In genomic region chr16:88803264-88803987, GRCh38 we compare ENCODE assay signal across 8 cellular contexts. TPM values are rescaled to one million over a fixed set of nuclear protein-coding genes. Genes with fewer than 3 reads are reported as not detected.
DNase-seq lines count a peak whose midpoint lies in the region; ATAC-seq, FAIRE-seq and TF ChIP-seq lines count a peak whose summit lies in the region.

Gene CDT1, plus strand, starts transcription at chr16:88803789. Its CDS starts 43 bp downstream, at chr16:88803832.

- H4K20me1 ChIP-seq in HCT116 (ENCODE audit: insufficient read depth): peaks cover 12% of the 10 kb centered on the region; the same call in 1 of the 2 replicates
- peaks cover 16% of the 10 kb centered on the region for H4K20me1 ChIP-seq in astrocyte (ENCODE audit: insufficient read depth, low read length)
- no peaks in the 10 kb centered on the region for H4K20me1 ChIP-seq in hepatocyte (ENCODE audit: insufficient read depth, poor library complexity, severe bottlenecking)

- H3K4me2 ChIP-seq in HCT116 (ENCODE audit: low read length) (peak within 1 kb of the TSS; percentile 99), astrocyte (ENCODE audit: low read length) (peak within 1 kb of the TSS; percentile 91), hepatocyte (peak within 1 kb of the TSS; percentile 92)

- no peaks in the 10 kb centered on the region for H3K4me1 Mint-ChIP-seq in astrocyte (ENCODE audit: low read depth, unreplicated experiment)

- H3K27ac ChIP-seq in HCT116 (ENCODE audit: low read depth, low read length) (peak within 1 kb of the TSS; percentile 100), astrocyte (ENCODE audit: low read depth, low read length) (peak within 1 kb of the TSS; percentile 17), hepatocyte (peak within 1 kb of the TSS; percentile 84)

- H3K9me2 ChIP-seq in HCT116 (ENCODE audit: insufficient read depth) (no peaks in the 10 kb centered on the region), hepatocyte (replicated peaks; ENCODE audit: insufficient read depth) (no peaks in the 10 kb centered on the region)

- H3K4me1 ChIP-seq in HCT116 (ENCODE audit: control insufficient read depth in 1 of 2, insufficient read depth in 2 of 2, low read length in 2 of 2) (peaks cover 16 to 43% of the 10 kb centered on the region in 2 experiments), astrocyte (ENCODE audit: insufficient read depth, low read length) (peaks cover 17% of the 10 kb centered on the region), hepatocyte (ENCODE audit: insufficient read depth) (peaks cover 11% of the 10 kb centered on the region)

- peak within 1 kb of the TSS; percentile 83 for H3K4me3 Mint-ChIP-seq in astrocyte (ENCODE audit: unreplicated experiment)

- no peaks in the 10 kb centered on the region for H3K36me3 Mint-ChIP-seq in astrocyte (ENCODE audit: low read depth, unreplicated experiment)

- no peaks in the 10 kb centered on the region for H3K9me3 Mint-ChIP-seq in astrocyte (ENCODE audit: unreplicated experiment)

- RAD21 ChIA-PET in HCT116 (lab: Charles Lee; ENCODE audit: low non-redundant PET in 1 of 2, low total read pairs in 2 of 2, uncharacterized antibody in 2 of 2, unreplicated experiment in 2 of 2): no interaction called here

- 2% methylated on average over 23 of the region's 98 CpGs for WGBS in hepatocyte (ENCODE audit: low lambda C conversion rate, missing lambda C conversion rate)

- TF ChIP-seq RAD21 in HCT116 (IDR thresholded peaks at IDR 0.05; ENCODE audit: low read depth): no peak

- no peaks in the 10 kb centered on the region for H3K9me3 ChIP-seq in HCT116 (ENCODE audit: control insufficient read depth in 1 of 2, insufficient read depth in 1 of 2, low read depth in 1 of 2, low read length in 2 of 2)
- no peaks in the 10 kb centered on the region for H3K9me3 ChIP-seq in astrocyte (ENCODE audit: insufficient read depth, low read depth, low read length)
- H3K9me3 ChIP-seq in hepatocyte (ENCODE audit: low read depth): no peaks in the 10 kb centered on the region

- POLR2A ChIA-PET in HCT116 (lab: Charles Lee): interaction anchor here (0.9 to 1.5 kb wide), 7 partner anchors 8 to 389 kb away, joined by 3 to 15 read pairs (median 4); partner anchors contain the start of genes APRT and PIEZO1

- H2AFZ ChIP-seq in HCT116 (ENCODE audit: low read depth, low read length, poor library complexity, severe bottlenecking) (peak within 1 kb of the TSS; percentile 86), astrocyte (ENCODE audit: low read depth, low read length) (peak within 1 kb of the TSS; percentile 46), hepatocyte (peak within 1 kb of the TSS; percentile 86)

- BruUV-seq in HCT116 (replicated peaks; lab: Mats Ljungman, UMichigan): no TSS peak

- peak within 1 kb of the TSS; percentile 85 to 99 for H3K4me3 ChIP-seq in HCT116 (replicated peaks in 1 of 2; ENCODE audit: low read depth in 1 of 2, low read length in 2 of 2)
- H3K4me3 ChIP-seq in astrocyte (ENCODE audit: insufficient read depth, low read depth, low read length): peak within 1 kb of the TSS; percentile 65
- H3K4me3 ChIP-seq in hepatocyte: peak within 1 kb of the TSS; percentile 81
- H3K4me3 ChIP-seq in retinal pigment epithelial cell (ENCODE audit: low read length): peak within 1 kb of the TSS; percentile 57

- H3K36me3 ChIP-seq in HCT116 (ENCODE audit: control insufficient read depth in 1 of 2, insufficient read depth in 2 of 2, low read length in 2 of 2) (peaks cover 19 to 39% of the 10 kb centered on the region in 2 experiments; a peak in 3 of 4 replicates), astrocyte (ENCODE audit: insufficient read depth, low read length) (no peaks in the 10 kb centered on the region), hepatocyte (replicated peaks; ENCODE audit: insufficient read depth, low read depth) (no peaks in the 10 kb centered on the region)

- TF ChIP-seq POLR2A in HCT116 (IDR thresholded peaks at IDR 0.05; ENCODE audit: borderline replicate concordance, extremely low read depth, insufficient read depth, insufficient read length): peak; percentile 76

- H3K9ac ChIP-seq in HCT116 (ENCODE audit: low read length) (peak within 1 kb of the TSS; percentile 97), astrocyte (ENCODE audit: low read length) (peak within 1 kb of the TSS; percentile 71)

- H3K27me3 ChIP-seq in HCT116 (ENCODE audit: insufficient read depth, low read length): no peaks in the 10 kb centered on the region
- H3K27me3 ChIP-seq in astrocyte (ENCODE audit: insufficient read depth, low read length): no peaks in the 10 kb centered on the region
- H3K27me3 ChIP-seq in hepatocyte: no peaks in the 10 kb centered on the region

- intact Hi-C loops in HCT116 (cut with micrococcal nuclease): loop anchor here (2.0 to 5.0 kb wide), 2 partner anchors 19 to 66 kb away; partner anchors contain the start of gene PIEZO1

- H3K79me2 ChIP-seq in HCT116 (ENCODE audit: insufficient read depth, low read length) (peaks cover 49% of the 10 kb centered on the region), astrocyte (ENCODE audit: insufficient read depth, low read length) (peaks cover 22% of the 10 kb centered on the region), hepatocyte (peaks cover 16% of the 10 kb centered on the region)

- no peak for FAIRE-seq in astrocyte (lab: Jason Lieb, UNC)

- TF ChIP-seq CTCF in HCT116 (IDR thresholded peaks at IDR 0.05 in 2 of 3, conservative IDR thresholded peaks at IDR 0.05 in 1 of 3; ENCODE audit: borderline replicate concordance in 1 of 3, insufficient read depth in 1 of 3, low read depth in 2 of 3, low read length in 2 of 3) (no peak), astrocyte (IDR thresholded peaks at IDR 0.05; ENCODE audit: insufficient read depth, low read depth, low read length) (no peak), hepatocyte (IDR thresholded peaks at IDR 0.05; ENCODE audit: poor library complexity) (no peak), retinal pigment epithelial cell (conservative IDR thresholded peaks at IDR 0.05; ENCODE audit: low read depth, low read length) (no peak)

- H3K27ac Mint-ChIP-seq in astrocyte (ENCODE audit: unreplicated experiment): peak within 1 kb of the TSS; percentile 58

- H3K27me3 Mint-ChIP-seq in astrocyte (ENCODE audit: low read depth, unreplicated experiment): peaks cover 2% of the 10 kb centered on the region

- ATAC-seq in HCT116 (peak; percentile 42), HG03460 (IDR thresholded peaks at IDR 0.05; ENCODE audit: unreplicated experiment) (no peak)

- DNase-seq in ELF-1 (ENCODE audit: low read depth, low spot score): peak; percentile 82
- DNase-seq in HCT116 (ENCODE audit: low read depth, low spot score): peak; percentile 61
- DNase-seq in NCI-H1417 (lab: John Stamatoyannopoulos, UW): peak; percentile 73 to 87 (median 85)
- DNase-seq in T1000 (lab: John Stamatoyannopoulos, UW): peak; percentile 65
- peak; percentile 32 for DNase-seq in astrocyte (ENCODE audit: low read depth)
- DNase-seq in hepatocyte (ENCODE audit: low spot score): peak; percentile 93
- no peak for DNase-seq in retinal pigment epithelial cell (ENCODE audit: low read depth)

- CTCF ChIA-PET in HCT116 (lab: Charles Lee): interaction anchor here (1.0 to 1.3 kb wide), 4 partner anchors 8 to 66 kb away, joined by 3 to 10 read pairs (median 5); partner anchors contain the start of gene APRT

TF ChIP-seq in HCT116, 20 proteins besides CTCF, POLR2A, EP300 and RAD21 (continues in another document):
- TF ChIP-seq CBX3 (IDR thresholded peaks at IDR 0.05; ENCODE audit: low read depth) (no peak), ELF1 (IDR thresholded peaks at IDR 0.05; ENCODE audit: borderline replicate concordance, low read depth) (no peak), CEBPB (IDR thresholded peaks at IDR 0.05; ENCODE audit: low read depth) (no peak), ZBTB33 (IDR thresholded peaks at IDR 0.05; ENCODE audit: extremely low read depth, insufficient replicate concordance, low read length) (no peak), SIN3A (IDR thresholded peaks at IDR 0.05; ENCODE audit: low read depth) (no peak), ZFX (IDR thresholded peaks at IDR 0.05) (peak; percentile 66), YY1 (IDR thresholded peaks at IDR 0.05; ENCODE audit: extremely low read depth, insufficient replicate concordance, low read depth, low read length) (peak; percentile 76), SP1 (IDR thresholded peaks at IDR 0.05; ENCODE audit: low read depth) (no peak), ZNF274 (IDR thresholded peaks at IDR 0.05; ENCODE audit: low read depth, low read length) (no peak), MAX (IDR thresholded peaks at IDR 0.05) (no peak), EZH2 (IDR thresholded peaks at IDR 0.05) (no peak), TCF7L2 (IDR thresholded peaks at IDR 0.05; ENCODE audit: borderline replicate concordance, extremely low read depth, insufficient read depth, insufficient read length) (peak; percentile 34)

RNA-seq across cellular contexts. Expression of gene CDT1, which starts in this region (rescaled TPM):
- total RNA-seq in HCT116 (2021; ENCODE audit: unreplicated experiment) (160 TPM), astrocyte (3.7 and 4.7 TPM in 2 replicates), hepatocyte (5.2 and 6.9 TPM in 2 replicates)
- polyA plus RNA-seq in HCT116 (2012): 123 and 132 TPM in 2 replicates
- 5.1 and 6.8 TPM in 2 replicates for polyA plus RNA-seq in hepatocyte

Comparison
In these comparisons a context has a peak if more than half of its experiments do, and no peak if none do; other contexts are left out.
1. RNA of gene CDT1 (total RNA-seq): 160 TPM in HCT116 (single experiment); 5.2 to 6.9 TPM in hepatocyte and 3.7 to 4.7 TPM in astrocyte; every median in the first group is over 10 times any median in the second.
2. H3K27ac ChIP-seq: peak in every context shown above with its lines; median percentile 100 in HCT116; 84 in hepatocyte; 17 in astrocyte.
3. Peak in every context shown above with its lines, with median percentiles within 50 percentile points of each other: H2AFZ ChIP-seq, H3K4me2 ChIP-seq and H3K4me3 ChIP-seq.